1 cellular context compared by ENCODE assay signal in genomic region chr3:154829979-154830378, GRCh38.
TF ChIP-seq lines count a peak whose summit lies in the region.

No MANE protein-coding gene starts in this region.

TF ChIP-seq in neural cell, 6 proteins besides CTCF, POLR2A, EP300 and RAD21:
- TF ChIP-seq REST (IDR thresholded peaks at IDR 0.05; ENCODE audit: borderline replicate concordance) (no peak), TAF1 (IDR thresholded peaks at IDR 0.05; ENCODE audit: low read depth) (no peak), POLR2AphosphoS5 (IDR thresholded peaks at IDR 0.05) (no peak), MXI1 (conservative IDR thresholded peaks at IDR 0.05; ENCODE audit: poor library complexity, severe bottlenecking) (no peak), SMC3 (conservative IDR thresholded peaks at IDR 0.05; ENCODE audit: poor library complexity) (no peak)
